21 cellular contexts compared by ENCODE assay signal in the genomic region with DNA sequence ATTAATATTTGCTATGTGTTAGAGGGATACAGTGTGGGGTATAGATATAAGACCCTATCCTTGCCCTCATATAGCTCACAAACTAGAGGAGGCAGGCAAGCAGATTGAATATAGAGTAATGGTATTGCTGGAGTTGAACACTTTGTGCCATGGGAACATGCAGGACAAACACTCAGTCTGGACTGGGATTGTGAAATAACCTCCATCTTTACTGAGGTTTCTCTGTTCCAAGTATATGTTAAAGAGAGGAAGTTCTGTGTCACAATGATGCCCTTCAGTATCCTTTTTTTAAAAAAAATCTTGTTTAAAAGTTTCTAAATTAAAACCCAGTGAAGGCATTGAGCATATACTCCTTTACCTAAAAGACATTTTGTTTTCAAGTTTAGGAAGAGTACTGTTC. TPM values are rescaled to one million over a fixed set of nuclear protein-coding genes. Genes with fewer than 3 reads are reported as not detected.
"Had no signal": no experiment of that assay in that cellular context is flagged by ENCODE, and none has a peak within 500 bp of the region (broad histone marks: within the 10 kb centered on the region; RNA-seq: fewer than 3 reads in every experiment).

No MANE protein-coding gene starts in this region.

- H3K9me3 ChIP-seq: lower lobe of right lung, tibial artery, uterus had no signal

- H3K4me3 ChIP-seq: lower lobe of right lung, tibial artery, uterus had no signal

- H3K27me3 ChIP-seq: brain microvascular endothelial cell, tibial artery, uterus had no signal

- DNase-seq: activated CD4-positive, alpha-beta T cell treated with anti-CD3 and anti-CD28 coated beads, Interleukin-2, amount 50 U/mL, for 1 hour; activated CD8-positive, alpha-beta memory T cell treated with anti-CD3 and anti-CD28 coated beads for 24 hours; activated naive CD8-positive, alpha-beta T cell treated with anti-CD3 and anti-CD28 coated beads, Interleukin-2, amount 10 ng/mL, durations not matched to agents 7 days and 5 days; anterior cingulate cortex; brain microvascular endothelial cell; effector CD8-positive, alpha-beta T cell; head of caudate nucleus; immature natural killer cell; lower lobe of right lung; nephron progenitor cell; occipital lobe; small intestine; stimulated activated CD4-positive, alpha-beta T cell treated with anti-CD3 and anti-CD28 coated beads, Interleukin-4, amount 100 ng/mL, for 24 hours; stimulated activated naive CD4-positive, alpha-beta T cell; tibial artery; uterus had no signal

- H3K36me3 ChIP-seq: brain microvascular endothelial cell, lower lobe of right lung, tibial artery, uterus had no signal

- FAIRE-seq: endothelial cell of umbilical vein, frontal cortex, small intestine had no signal

- H3K4me1 ChIP-seq: lower lobe of right lung, uterus had no signal

- ATAC-seq: activated CD4-positive, CD25-positive, alpha-beta regulatory T cell treated with anti-CD3 and anti-CD28 coated beads, Interleukin-2, amount 50 U/mL, for 24 hours; lower lobe of right lung had no signal

- H3K27ac ChIP-seq: brain microvascular endothelial cell, lower lobe of right lung, tibial artery, uterus had no signal

RNA-seq across cellular contexts. Expression of a gene that starts 8.7 kb away (rescaled TPM):
- total RNA-seq: endothelial cell of umbilical vein, frontal cortex, lower lobe of right lung, occipital lobe, posterior vena cava, subcutaneous adipose tissue, uterus had no signal
